In genomic region chr1:119808972-119809550, GRCh38 we compare ENCODE assay signal across 8 cellular contexts. TPM values are rescaled to one million over a fixed set of nuclear protein-coding genes. Genes with fewer than 3 reads are reported as not detected.
DNase-seq lines count a peak whose midpoint lies in the region; ATAC-seq, FAIRE-seq and TF ChIP-seq lines count a peak whose summit lies in the region.

No MANE protein-coding gene starts in this region.

- peaks cover 0 to 10% of the 10 kb centered on the region in 2 donors for H3K27me3 ChIP-seq in left lung

- H3K27ac ChIP-seq in A549 (no peak overlapping the region), left lung (no peak overlapping the region)

- TF ChIP-seq RAD21 in A549 (conservative IDR thresholded peaks at IDR 0.05 in 1 of 2, IDR thresholded peaks at IDR 0.05 in 1 of 2) = peak; percentile 61 to 65

- H3K36me3 Mint-ChIP-seq in chondrocyte (ENCODE audit: low read depth) = no peaks in the 10 kb centered on the region

- peak; percentile 36 to 68 for DNase-seq in A549 (ENCODE audit: low read depth in 1 of 2, low spot score in 1 of 2)
- peak; percentile 23 for DNase-seq in NCI-H524 treated with DMSO at 0.1 percent for 48 hours (lab: John Stamatoyannopoulos, UW)
- DNase-seq in activated CD4-positive, alpha-beta T cell treated with anti-CD3 and anti-CD28 coated beads for 4 hours = peak; percentile 57
- DNase-seq in chondrocyte (ENCODE audit: low spot score) = no peak
- peak; percentile 69 to 89 for DNase-seq in left lung
- peak; percentile 49 to 56 for DNase-seq in stimulated activated CD4-positive, alpha-beta T cell treated with anti-CD3 and anti-CD28 coated beads, Interleukin-4, amount 100 ng/mL, for 48 hours (ENCODE audit: low read depth in 2 of 2)

- TF ChIP-seq POLR2A in A549 (IDR thresholded peaks at IDR 0.05; ENCODE audit: low read length) = no peak

- peaks cover 39% of the 10 kb centered on the region for H3K27me3 Mint-ChIP-seq in chondrocyte (ENCODE audit: low read depth)

- POLR2A ChIA-PET in A549 (lab: Yijun Ruan, JAX) = no interaction called here

- H3K4me3 ChIP-seq in A549 (no peak overlapping the region), left lung (no peak overlapping the region)

- TF ChIP-seq CTCF in A549 (IDR thresholded peaks at IDR 0.05) (peak; percentile 66), chondrocyte (IDR thresholded peaks at IDR 0.05) (peak; percentile 96), left lung (IDR thresholded peaks at IDR 0.05) (peak; percentile 88 to 91)

- H3K4me1 ChIP-seq in A549 = no peaks in the 10 kb centered on the region
- no peaks in the 10 kb centered on the region for H3K4me1 ChIP-seq in left lung

- H3K9me3 ChIP-seq in A549 (no peaks in the 10 kb centered on the region), left lung (no peaks in the 10 kb centered on the region)

- no peaks in the 10 kb centered on the region for H3K36me3 ChIP-seq in left lung

- intact Hi-C loops in left lung (cut with DNase I) = no loop called here

- no peaks in the 10 kb centered on the region for H3K4me1 Mint-ChIP-seq in chondrocyte (ENCODE audit: low read depth)

- TF ChIP-seq EP300 in A549 (IDR thresholded peaks at IDR 0.05) = no peak

- H3K4me2 ChIP-seq in A549 = peak overlapping the region; percentile 51

- CTCF ChIA-PET in A549 (lab: Yijun Ruan, JAX) = interaction anchor here (0.7 to 2.3 kb wide), 13 partner anchors 9 to 199 kb away, joined by 3 to 9 read pairs (median 4); no protein-coding TSS in a partner anchor

- H3K9me3 Mint-ChIP-seq in chondrocyte (ENCODE audit: low read depth) = peaks cover 3% of the 10 kb centered on the region

- WGBS in A549 (ENCODE audit: missing lambda C conversion rate) = 3% methylated on average over 6 of the region's 6 CpGs

- H3K27ac Mint-ChIP-seq in chondrocyte (ENCODE audit: unreplicated experiment) = no peak overlapping the region

- FAIRE-seq in A549 (lab: Jason Lieb, UNC) = no peak

- peak; percentile 91 to 93 for ATAC-seq in A549
- ATAC-seq in GM18861 (IDR thresholded peaks at IDR 0.05; ENCODE audit: unreplicated experiment) = peak; percentile 83
- ATAC-seq in HG03432 (IDR thresholded peaks at IDR 0.05; ENCODE audit: unreplicated experiment) = peak; percentile 79
- peak; percentile 96 for ATAC-seq in left lung

- H3K4me3 Mint-ChIP-seq in chondrocyte (ENCODE audit: unreplicated experiment) = no peak overlapping the region

TF ChIP-seq in A549, 52 proteins besides CTCF, POLR2A, EP300 and RAD21:
- TF ChIP-seq SMC3 (IDR thresholded peaks at IDR 0.05) = peak; percentile 47; the same call in 2 of the 3 replicates
- no peak for TF ChIP-seq HDAC2 (IDR thresholded peaks at IDR 0.05)
TF ChIP-seq in A549: peak in this region for 1.

RNA-seq across cellular contexts. Expression of gene REG4, which starts 2.2 kb away (rescaled TPM):
- polyA plus RNA-seq in A549 (2011; rRNA removed) = not detected in 2 replicates
- not detected in 2 replicates for polyA plus RNA-seq in A549 (2012; cell fraction: cytosol; rRNA removed)
- not detected in 2 replicates for polyA plus RNA-seq in A549 (2012; cell fraction: nucleus; rRNA removed)
- polyA plus RNA-seq in A549 (2017; fragmentation: RNase III; extraction: RNeasy Plus Mini Kit Qiagen cat#74134 plus additional on column Dnase treatment) = not detected in 3 replicates
- polyA minus RNA-seq in A549 (2011; rRNA and poly(A)+ RNA removed) = not detected in 2 replicates
- total RNA-seq in chondrocyte = not detected in 3 replicates
- total RNA-seq in left lung = not detected

RNA-seq across cellular contexts. Expression of gene HMGCS2, which starts 40.4 kb away (rescaled TPM):
- polyA plus RNA-seq in A549 (2011; rRNA removed) = not detected in 2 replicates
- not detected in 2 replicates for polyA plus RNA-seq in A549 (2012; cell fraction: cytosol; rRNA removed)
- polyA plus RNA-seq in A549 (2012; cell fraction: nucleus; rRNA removed) = not detected in 2 replicates
- not detected in 3 replicates for polyA plus RNA-seq in A549 (2017; fragmentation: RNase III; extraction: RNeasy Plus Mini Kit Qiagen cat#74134 plus additional on column Dnase treatment)
- polyA minus RNA-seq in A549 (2011; rRNA and poly(A)+ RNA removed) = not detected in 2 replicates
- total RNA-seq in chondrocyte = not detected in 3 replicates
- under 1 TPM in 1 of 2 donors, not detected in 1; 0.26 TPM for total RNA-seq in left lung
